ENCODE assay signal across 9 cellular contexts in the genomic region with DNA sequence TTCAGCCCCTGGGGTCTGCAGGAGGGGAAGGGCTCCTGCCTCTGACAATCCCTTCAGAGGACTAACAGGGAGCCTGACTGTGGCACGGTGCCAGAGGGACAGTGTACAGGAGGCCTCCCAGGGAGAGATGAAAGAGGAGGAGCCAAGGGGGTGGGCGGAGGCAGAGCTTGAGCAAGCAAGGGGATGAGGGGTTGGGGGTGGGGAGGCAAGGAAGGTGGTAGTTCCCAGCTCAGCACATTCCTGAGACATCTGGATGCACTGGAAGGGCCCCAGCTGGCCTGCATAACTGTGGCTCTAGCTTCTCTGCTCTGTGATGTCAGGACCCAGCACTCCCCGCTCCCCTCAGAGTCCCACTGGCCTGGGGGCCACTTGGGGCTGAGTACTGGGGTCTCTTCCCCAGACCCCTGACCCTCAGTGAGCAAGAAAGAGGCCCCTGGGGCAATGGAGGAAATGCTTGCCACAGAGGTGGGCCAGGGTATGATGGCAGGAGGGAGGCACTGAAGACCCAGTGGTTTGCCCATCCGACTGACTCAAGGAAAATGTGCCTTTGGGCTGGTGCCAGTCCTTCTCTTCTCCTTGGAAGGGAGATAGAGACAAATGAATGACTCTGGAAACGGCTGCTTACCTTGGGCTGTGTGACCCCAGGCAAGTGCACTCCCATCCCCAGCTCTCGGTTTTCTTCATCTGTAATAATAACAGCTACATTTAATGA. TPM values are rescaled to one million over a fixed set of nuclear protein-coding genes. Genes with fewer than 3 reads are reported as not detected.
DNase-seq lines count a peak whose midpoint lies in the region; ATAC-seq and TF ChIP-seq lines count a peak whose summit lies in the region.
"Had no signal": no experiment of that assay in that cellular context is flagged by ENCODE, and none has a peak within 500 bp of the region (broad histone marks: within the 10 kb centered on the region; RNA-seq: fewer than 3 reads in every experiment).

No MANE protein-coding gene starts in this region.

- peaks cover 59% of the 10 kb centered on the region for H3K79me2 ChIP-seq in ACC112 (ENCODE audit: control insufficient read depth, insufficient read depth, low read length, unreplicated experiment)

- DNase-seq in HUDEP-2 (lab: John Stamatoyannopoulos, UW; ENCODE audit: unreplicated experiment in 76 of 76) (peak in 47 of 76 experiments; percentile 6 to 65 (median 34)), chondrocyte (ENCODE audit: low spot score) (peak; percentile 97)
- no peak for DNase-seq in stimulated activated CD4-positive, alpha-beta T cell treated with anti-CD3 and anti-CD28 coated beads, Interleukin-12 subunit alpha, Interleukin-12 subunit beta, amount 100 ng/mL, for 4 hours
- DNase-seq in activated naive CD8-positive, alpha-beta T cell treated with anti-CD3 and anti-CD28 coated beads, Interleukin-2, amount 50 U/mL, for 24 hours, result no peak
- DNase-seq: NCI-H1092 treated with DMSO at 0.1 percent for 48 hours had no signal

- H3K4me3 ChIP-seq in ACC112 (ENCODE audit: low read depth, low read length) (peak overlapping the region; percentile 19), mesodermal cell (ENCODE audit: extremely low read depth, insufficient read depth, low read length, poor library complexity, severe bottlenecking) (no peak overlapping the region)

- no peaks in the 10 kb centered on the region for H3K9me3 Mint-ChIP-seq in chondrocyte (ENCODE audit: low read depth)
- no peaks in the 10 kb centered on the region for H3K9me3 Mint-ChIP-seq in activated naive CD8-positive, alpha-beta T cell treated with anti-CD3 and anti-CD28 coated beads, Interleukin-2, amount 50 U/mL, for 24 hours

- no peak for ATAC-seq in HG03442 (IDR thresholded peaks at IDR 0.05; ENCODE audit: unreplicated experiment)
- no peak for ATAC-seq in activated naive CD8-positive, alpha-beta T cell treated with anti-CD3 and anti-CD28 coated beads, Interleukin-2, amount 50 U/mL, for 24 hours
- no peak for ATAC-seq in HG03354 (IDR thresholded peaks at IDR 0.05; ENCODE audit: poor library complexity, severe bottlenecking, unreplicated experiment)

- H3K4me1 ChIP-seq in ACC112 (ENCODE audit: control insufficient read depth, insufficient read depth, low read length, unreplicated experiment), result peaks cover 69% of the 10 kb centered on the region
- peaks cover 49% of the 10 kb centered on the region for H3K4me1 ChIP-seq in mesodermal cell (ENCODE audit: control insufficient read depth, insufficient read depth, low read length, poor library complexity, severe bottlenecking)

- no peak overlapping the region for H3K4me3 Mint-ChIP-seq in chondrocyte (ENCODE audit: unreplicated experiment)
- no peak overlapping the region for H3K4me3 Mint-ChIP-seq in activated naive CD8-positive, alpha-beta T cell treated with anti-CD3 and anti-CD28 coated beads, Interleukin-2, amount 50 U/mL, for 24 hours

- no peak for TF ChIP-seq CTCF in chondrocyte (IDR thresholded peaks at IDR 0.05)

- no peaks in the 10 kb centered on the region for H3K36me3 ChIP-seq in ACC112 (ENCODE audit: insufficient read depth, low read length)
- H3K36me3 ChIP-seq in mesodermal cell (ENCODE audit: control insufficient read depth, insufficient read depth, low read length), result peaks cover 38% of the 10 kb centered on the region

- 42 to 86% methylated on average over 3 to 5 of the region's 6 CpGs for WGBS in mesodermal cell (ENCODE audit: insufficient coverage in 2 of 2), 2 experiments

- H3K9me3 ChIP-seq in mesodermal cell (ENCODE audit: control insufficient read depth, low read length), result no peaks in the 10 kb centered on the region

- peak overlapping the region; percentile 89 for H3K27ac Mint-ChIP-seq in chondrocyte (ENCODE audit: unreplicated experiment)
- no peak overlapping the region for H3K27ac Mint-ChIP-seq in activated naive CD8-positive, alpha-beta T cell treated with anti-CD3 and anti-CD28 coated beads, Interleukin-2, amount 50 U/mL, for 24 hours

- peaks cover 3% of the 10 kb centered on the region for H3K36me3 Mint-ChIP-seq in chondrocyte (ENCODE audit: low read depth)
- no peaks in the 10 kb centered on the region for H3K36me3 Mint-ChIP-seq in activated naive CD8-positive, alpha-beta T cell treated with anti-CD3 and anti-CD28 coated beads, Interleukin-2, amount 50 U/mL, for 24 hours (ENCODE audit: low read depth)

- peaks cover 78% of the 10 kb centered on the region for H3K4me1 Mint-ChIP-seq in chondrocyte (ENCODE audit: low read depth)
- peaks cover 4% of the 10 kb centered on the region for H3K4me1 Mint-ChIP-seq in activated naive CD8-positive, alpha-beta T cell treated with anti-CD3 and anti-CD28 coated beads, Interleukin-2, amount 50 U/mL, for 24 hours

- no peaks in the 10 kb centered on the region for H3K27me3 Mint-ChIP-seq in chondrocyte (ENCODE audit: low read depth)
- peaks cover under 1% of the 10 kb centered on the region for H3K27me3 Mint-ChIP-seq in activated naive CD8-positive, alpha-beta T cell treated with anti-CD3 and anti-CD28 coated beads, Interleukin-2, amount 50 U/mL, for 24 hours

- H3K27ac ChIP-seq in ACC112 (ENCODE audit: low read depth, low read length) (peak overlapping the region; percentile 93), mesodermal cell (ENCODE audit: low read depth, low read length, severe bottlenecking) (peak overlapping the region; percentile 92)

- no peaks in the 10 kb centered on the region for H3K27me3 ChIP-seq in ACC112 (ENCODE audit: insufficient read depth, low read length)

- no peak overlapping the region for H2AFZ ChIP-seq in ACC112 (ENCODE audit: low read length, unreplicated experiment)

RNA-seq across cellular contexts. Expression of a gene that starts 13.3 kb away (rescaled TPM):
- 83.1 to 192 TPM (median 190 TPM) in 3 replicates for total RNA-seq in chondrocyte
- 65.3 TPM for polyA plus RNA-seq in mesodermal cell (2013, experiment 1 of 2)
- 63.9 TPM for polyA plus RNA-seq in mesodermal cell (2013, experiment 2 of 2)

RNA-seq across cellular contexts. Expression of a gene that starts 56.5 kb away (rescaled TPM):
- total RNA-seq in chondrocyte, result 41.9 to 47.4 TPM (median 46.8 TPM) in 3 replicates
- polyA plus RNA-seq in mesodermal cell (2013, experiment 1 of 2), result 58.8 TPM
- polyA plus RNA-seq in mesodermal cell (2013, experiment 2 of 2), result 45.7 TPM

Comparison
In these comparisons a context has a peak if more than half of its experiments do, and no peak if none do; other contexts are left out.
1. DNase-seq: peak in HUDEP-2 (47 of 76) and chondrocyte (single experiment); none in stimulated activated CD4-positive, alpha-beta T cell treated with anti-CD3 and anti-CD28 coated beads, Interleukin-12 subunit alpha, Interleukin-12 subunit beta, amount 100 ng/mL, for 4 hours (single experiment) and activated naive CD8-positive, alpha-beta T cell treated with anti-CD3 and anti-CD28 coated beads, Interleukin-2, amount 50 U/mL, for 24 hours (single experiment).